Comparison of ENCODE assay signal across 14 cellular contexts in the genomic region with DNA sequence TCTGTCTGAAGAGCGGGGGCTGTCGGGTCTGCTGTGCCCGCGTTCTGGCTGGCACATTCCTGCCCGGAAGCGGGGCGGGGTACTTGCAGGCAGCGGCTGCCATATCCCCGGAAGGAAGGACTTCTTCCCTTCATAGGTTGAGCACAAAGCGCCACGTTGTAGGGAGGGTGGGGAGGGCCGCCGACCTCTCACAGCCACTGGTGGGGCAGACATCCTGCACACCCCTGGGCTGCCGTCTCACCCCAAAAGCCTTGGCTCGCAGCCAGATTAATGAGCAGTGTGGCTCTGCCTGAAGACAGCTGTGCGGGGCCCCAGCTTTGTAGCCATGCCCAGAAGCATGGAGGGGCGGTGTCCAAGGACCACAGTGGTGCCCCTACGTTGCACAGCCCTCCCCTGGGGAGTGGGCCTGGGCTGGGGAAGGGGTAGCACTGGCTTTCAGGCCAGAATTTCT. TPM values are rescaled to one million over a fixed set of nuclear protein-coding genes. Genes with fewer than 3 reads are reported as not detected.
DNase-seq lines count a peak whose midpoint lies in the region; ATAC-seq and TF ChIP-seq lines count a peak whose summit lies in the region.
"Had no signal": no experiment of that assay in that cellular context is flagged by ENCODE, and none has a peak within 500 bp of the region (broad histone marks: within the 10 kb centered on the region; RNA-seq: fewer than 3 reads in every experiment).

No MANE protein-coding gene starts in this region.

- no peak overlapping the region for H3K27ac ChIP-seq in breast epithelium
- H3K27ac ChIP-seq: brain microvascular endothelial cell, esophagus muscularis mucosa had no signal

- no peaks in the 10 kb centered on the region for H3K9me3 ChIP-seq in breast epithelium
- H3K9me3 ChIP-seq: esophagus muscularis mucosa had no signal

- no peak for TF ChIP-seq POLR2A in breast epithelium (IDR thresholded peaks at IDR 0.05)

- no peaks in the 10 kb centered on the region for H3K36me3 ChIP-seq in breast epithelium
- H3K36me3 ChIP-seq: brain microvascular endothelial cell had no signal

- no peaks in the 10 kb centered on the region for H3K4me1 ChIP-seq in breast epithelium
- H3K4me1 ChIP-seq: esophagus muscularis mucosa had no signal

- intact Hi-C loops in breast epithelium (cut with DNase I; ENCODE audit: low total_unique reads): no loop called here

- DNase-seq in Ammon's horn (ENCODE audit: low spot score) (peak; percentile 69), DMS153 treated with DMSO at 0.1 percent for 48 hours (lab: John Stamatoyannopoulos, UW; ENCODE audit: unreplicated experiment) (peak; percentile 23), breast epithelium (ENCODE audit: low spot score in 2 of 2) (no peak), medulla oblongata (ENCODE audit: extremely low spot score) (peak; percentile 40), SIG-M5 (lab: John Stamatoyannopoulos, UW) (no peak)
- DNase-seq: activated naive CD4-positive, alpha-beta T cell treated with Interleukin-2 at 50 U/mL for 16 hours; AML-193; brain microvascular endothelial cell; DMS53; NCI-H2081 had no signal

- TF ChIP-seq CTCF in breast epithelium (IDR thresholded peaks at IDR 0.05): no peak

- ATAC-seq in HG02588 (IDR thresholded peaks at IDR 0.05; ENCODE audit: unreplicated experiment): no peak
- ATAC-seq in HG03196 (IDR thresholded peaks at IDR 0.05; ENCODE audit: unreplicated experiment): no peak
- ATAC-seq in HG03025 (IDR thresholded peaks at IDR 0.05; ENCODE audit: low FRiP score, unreplicated experiment): no peak

- peak overlapping the region in 2 of 3 donors; percentile 26 to 48 for H3K4me3 ChIP-seq in breast epithelium
- H3K4me3 ChIP-seq: esophagus muscularis mucosa had no signal

- no peaks in the 10 kb centered on the region for H3K27me3 ChIP-seq in breast epithelium
- H3K27me3 ChIP-seq: brain microvascular endothelial cell had no signal

RNA-seq across cellular contexts. Expression of a gene that starts 54.3 kb away (rescaled TPM):
- 1 to 10 TPM; 1.9 to 2.3 (median 2.1) TPM for total RNA-seq in breast epithelium

Comparison
In these comparisons a context has a peak if more than half of its experiments do, and no peak if none do; other contexts are left out.
1. DNase-seq: peak in Ammon's horn (single experiment), DMS153 treated with DMSO at 0.1 percent for 48 hours (single experiment) and medulla oblongata (single experiment); none in breast epithelium (0 of 2) and SIG-M5 (single experiment).